In genomic region chr3:112395166-112395894, GRCh38 we compare ENCODE assay signal across 17 cellular contexts.
DNase-seq lines count a peak whose midpoint lies in the region; TF ChIP-seq lines count a peak whose summit lies in the region.
"Had no signal": no experiment of that assay in that cellular context is flagged by ENCODE, and none has a peak within 500 bp of the region (broad histone marks: within the 10 kb centered on the region; RNA-seq: fewer than 3 reads in every experiment).

No MANE protein-coding gene starts in this region.

- H3K4me3 ChIP-seq in BLaER1 treated with 17β-estradiol and CSF1 and Interleukin-3, amounts not matched to agents 10 nM and 100 nM = peak overlapping the region in 2 of 10 experiments; percentile 12 to 20; a peak in 2 of 20 replicates
- H3K4me3 ChIP-seq in fibroblast of lung (replicated peaks in 1 of 4; ENCODE audit: control extremely low read depth in 1 of 4, insufficient read depth in 1 of 4, low read depth in 3 of 4, low read length in 4 of 4) (no peak overlapping the region), trophoblast cell (ENCODE audit: low read depth, low read length) (no peak overlapping the region)
- H3K4me3 ChIP-seq: spleen had no signal

- peak overlapping the region in 8 of 11 experiments; percentile 41 to 79 (median 72); a peak in 16 of 22 replicates for H3K27ac ChIP-seq in BLaER1 treated with 17β-estradiol and CSF1 and Interleukin-3, amounts not matched to agents 10 nM and 100 nM
- no peak overlapping the region for H3K27ac ChIP-seq in fibroblast of lung (ENCODE audit: insufficient read depth, low read length)
- peak overlapping the region; percentile 64 for H3K27ac ChIP-seq in trophoblast cell (ENCODE audit: low read depth, low read length)
- H3K27ac ChIP-seq: parathyroid adenoma, spleen had no signal

- no CpG with 5 or more reads among the region's 5 CpGs for WGBS in trophoblast cell (ENCODE audit: extremely low coverage, insufficient coverage, insufficient read length)

- peak overlapping the region; percentile 92 for H2BK12ac ChIP-seq in trophoblast cell (ENCODE audit: low read length)

- no peak overlapping the region for H4K8ac ChIP-seq in trophoblast cell (ENCODE audit: low read depth, low read length)

- H3K18ac ChIP-seq in trophoblast cell (ENCODE audit: low read length) = no peak overlapping the region

- H2AFZ ChIP-seq in fibroblast of lung (ENCODE audit: low read length) (peak overlapping the region; percentile 62), trophoblast cell (ENCODE audit: insufficient read depth, low read length, poor library complexity) (no peak overlapping the region)
- H2AFZ ChIP-seq: parathyroid adenoma had no signal

- H3K4me1 ChIP-seq in BLaER1 treated with 17β-estradiol and CSF1 and Interleukin-3, amounts not matched to agents 10 nM and 100 nM = peaks cover 15 to 72% (median 56%) of the 10 kb centered on the region in 10 experiments
- peaks cover 8% of the 10 kb centered on the region for H3K4me1 ChIP-seq in fibroblast of lung (ENCODE audit: control insufficient read depth, extremely low read depth, insufficient read depth, low read length)
- peaks cover 5 to 8% of the 10 kb centered on the region in 2 experiments for H3K4me1 ChIP-seq in trophoblast cell (ENCODE audit: control insufficient read depth in 1 of 2, insufficient read depth in 2 of 2, low read length in 2 of 2)
- H3K4me1 ChIP-seq: parathyroid adenoma had no signal

- H3K9ac ChIP-seq in BLaER1 treated with 17β-estradiol and CSF1 and Interleukin-3, amounts not matched to agents 10 nM and 100 nM = peak overlapping the region in 7 of 11 experiments; percentile 7 to 70 (median 44); a peak in 11 of 22 replicates
- H3K9ac ChIP-seq in fibroblast of lung (ENCODE audit: insufficient read depth, low read length) (no peak overlapping the region), trophoblast cell (ENCODE audit: low read length) (no peak overlapping the region)
- H3K9ac ChIP-seq: parathyroid adenoma had no signal

- peak overlapping the region; percentile 94 for H2BK120ac ChIP-seq in trophoblast cell (ENCODE audit: insufficient read depth, low read length, poor library complexity)

- H4K91ac ChIP-seq in trophoblast cell (ENCODE audit: low read depth, low read length) = peak overlapping the region; percentile 62

- H4K12ac ChIP-seq in trophoblast cell (ENCODE audit: low read depth, low read length) = no peak overlapping the region

- no peaks in the 10 kb centered on the region for H3K79me2 ChIP-seq in fibroblast of lung (ENCODE audit: control insufficient read depth, insufficient read depth, low read length)
- H3K79me2 ChIP-seq in trophoblast cell (ENCODE audit: control insufficient read depth, insufficient read depth, low read length, poor library complexity) = peaks cover 1% of the 10 kb centered on the region
- H3K79me2 ChIP-seq: parathyroid adenoma had no signal

- peak overlapping the region; percentile 18 to 77 (median 68); a peak in 21 of 22 replicates for H3K4me2 ChIP-seq in BLaER1 treated with 17β-estradiol and CSF1 and Interleukin-3, amounts not matched to agents 10 nM and 100 nM
- no peak overlapping the region for H3K4me2 ChIP-seq in fibroblast of lung (ENCODE audit: extremely low read depth, insufficient read depth, low read length)
- no peak overlapping the region for H3K4me2 ChIP-seq in trophoblast cell (ENCODE audit: low read length)

- peak; percentile 98 for DNase-seq in Kasumi-1 (lab: John Stamatoyannopoulos, UW)
- DNase-seq in fibroblast of lung (ENCODE audit: low read depth in 2 of 2) = peak; percentile 53 to 65
- peak; percentile 76 to 88 for DNase-seq in trophoblast cell
- DNase-seq in NCI-H2171 treated with DMSO at 0.1 percent for 48 hours (lab: John Stamatoyannopoulos, UW) = no peak
- DNase-seq in NCI-H446 treated with DMSO at 0.1 percent for 48 hours (lab: John Stamatoyannopoulos, UW) = no peak
- DNase-seq in LoVo (ENCODE audit: low spot score) = no peak
- DNase-seq in NCI-H1417 (lab: John Stamatoyannopoulos, UW) = no peak
- DNase-seq: activated CD4-positive, alpha-beta memory T cell treated with anti-CD3 and anti-CD28 coated beads for 36 hours; cortex of kidney; DND-41; foreskin fibroblast; midbrain; MV-4-11; NCI-H2227 treated with DMSO at 0.1 percent for 48 hours; spleen had no signal

- H3K23ac ChIP-seq in trophoblast cell (ENCODE audit: low read length) = no peak overlapping the region

- peak overlapping the region; percentile 92 for H2BK5ac ChIP-seq in trophoblast cell (ENCODE audit: low read depth, low read length, poor library complexity)

- H3K4ac ChIP-seq in trophoblast cell (ENCODE audit: low read depth, low read length) = no peak overlapping the region

- no peak overlapping the region for H2AK5ac ChIP-seq in trophoblast cell (ENCODE audit: low read length)

- peaks cover 16% of the 10 kb centered on the region for H3K79me1 ChIP-seq in trophoblast cell (ENCODE audit: low read length)

- no peaks in the 10 kb centered on the region for H3K27me3 ChIP-seq in BLaER1 treated with 17β-estradiol and CSF1 and Interleukin-3, amounts not matched to agents 10 nM and 100 nM
- H3K27me3 ChIP-seq in fibroblast of lung (ENCODE audit: control insufficient read depth, insufficient read depth, low read length) (no peaks in the 10 kb centered on the region), trophoblast cell (ENCODE audit: insufficient read depth, low read length) (no peaks in the 10 kb centered on the region)
- H3K27me3 ChIP-seq: spleen had no signal

- no peaks in the 10 kb centered on the region for H4K20me1 ChIP-seq in BLaER1 treated with 17β-estradiol and CSF1 and Interleukin-3, amounts not matched to agents 10 nM and 100 nM
- no peaks in the 10 kb centered on the region for H4K20me1 ChIP-seq in fibroblast of lung (ENCODE audit: control insufficient read depth, extremely low read depth, insufficient read depth, low read length)

- H3K9me3 ChIP-seq in BLaER1 treated with 17β-estradiol and CSF1 and Interleukin-3, amounts not matched to agents 10 nM and 100 nM (replicated peaks in 1 of 11) = peaks cover 20 to 43% (median 31%) of the 10 kb centered on the region in 11 experiments
- H3K9me3 ChIP-seq in fibroblast of lung (ENCODE audit: control insufficient read depth, insufficient read depth, low read depth, low read length) (no peaks in the 10 kb centered on the region), trophoblast cell (ENCODE audit: insufficient read depth, low read depth, low read length) (no peaks in the 10 kb centered on the region)

- no peak for TF ChIP-seq CTCF in fibroblast of lung (conservative IDR thresholded peaks at IDR 0.05 in 1 of 2, IDR thresholded peaks at IDR 0.05 in 1 of 2; ENCODE audit: low read depth in 1 of 2, low read length in 2 of 2)

- H3K14ac ChIP-seq in trophoblast cell (ENCODE audit: low read length) = peak overlapping the region; percentile 84

- no peaks in the 10 kb centered on the region; a peak in 2 of 22 replicates for H3K36me3 ChIP-seq in BLaER1 treated with 17β-estradiol and CSF1 and Interleukin-3, amounts not matched to agents 10 nM and 100 nM
- no peaks in the 10 kb centered on the region for H3K36me3 ChIP-seq in fibroblast of lung (ENCODE audit: control insufficient read depth, insufficient read depth, low read length)
- no peaks in the 10 kb centered on the region for H3K36me3 ChIP-seq in trophoblast cell (ENCODE audit: control insufficient read depth in 1 of 2, insufficient read depth in 2 of 2, low read length in 2 of 2)
- H3K36me3 ChIP-seq: spleen had no signal

Comparison
In these comparisons a context has a peak if more than half of its experiments do, and no peak if none do; other contexts are left out.
1. H3K4me2 ChIP-seq: peak in BLaER1 treated with 17β-estradiol and CSF1 and Interleukin-3, amounts not matched to agents 10 nM and 100 nM (11 of 11); none in fibroblast of lung (single experiment) and trophoblast cell (single experiment).
2. H3K9ac ChIP-seq: peak in BLaER1 treated with 17β-estradiol and CSF1 and Interleukin-3, amounts not matched to agents 10 nM and 100 nM (7 of 11); none in fibroblast of lung (single experiment) and trophoblast cell (single experiment).
3. DNase-seq: peak in Kasumi-1 (2 of 2), fibroblast of lung (2 of 2) and trophoblast cell (2 of 2); none in NCI-H2171 treated with DMSO at 0.1 percent for 48 hours (single experiment), NCI-H446 treated with DMSO at 0.1 percent for 48 hours (single experiment), LoVo (single experiment) and NCI-H1417 (0 of 3).